1 cellular context compared by ENCODE assay signal in the genomic region with DNA sequence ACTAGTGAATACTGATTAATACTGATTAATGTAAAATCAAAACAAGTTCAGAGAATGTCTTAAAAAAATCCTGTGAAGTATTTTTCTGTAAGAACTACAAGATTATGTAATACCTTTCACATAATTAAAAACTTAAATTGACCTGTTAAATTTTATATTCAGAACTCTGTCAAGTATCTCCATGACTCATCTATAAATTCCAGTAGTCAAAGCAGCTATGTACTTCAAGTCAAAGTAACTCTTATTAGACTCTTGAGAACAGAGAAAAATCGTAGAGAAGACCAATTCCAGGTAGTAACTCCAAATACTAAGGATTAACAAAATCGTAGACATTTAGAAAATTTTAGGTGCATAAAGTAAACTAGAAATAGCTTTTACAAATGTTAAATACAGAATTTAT.
TF ChIP-seq lines count a peak whose summit lies in the region.

No MANE protein-coding gene starts in this region.

TF ChIP-seq in HepG2, 621 proteins besides CTCF, POLR2A, EP300 and RAD21:
- TF ChIP-seq E2F1 (CRISPR knock-in tag; IDR thresholded peaks at IDR 0.05) = no peak
- no peak for TF ChIP-seq TMF1 (CRISPR knock-in tag; IDR thresholded peaks at IDR 0.05; ENCODE audit: low read depth)
- no peak for TF ChIP-seq ZNF720 (CRISPR knock-in tag; IDR thresholded peaks at IDR 0.05)
- TF ChIP-seq, protein P1, sequence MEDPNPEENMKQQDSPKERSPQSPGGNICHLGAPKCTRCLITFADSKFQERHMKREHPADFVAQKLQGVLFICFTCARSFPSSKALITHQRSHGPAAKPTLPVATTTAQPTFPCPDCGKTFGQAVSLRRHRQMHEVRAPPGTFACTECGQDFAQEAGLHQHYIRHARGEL (CRISPR knock-in tag; IDR thresholded peaks at IDR 0.05) = no peak
- TF ChIP-seq DR1 (CRISPR knock-in tag; IDR thresholded peaks at IDR 0.05) = no peak
- TF ChIP-seq YEATS2 (CRISPR knock-in tag; IDR thresholded peaks at IDR 0.05; ENCODE audit: borderline replicate concordance) = no peak
- no peak for TF ChIP-seq KLF13 (CRISPR knock-in tag; IDR thresholded peaks at IDR 0.05)
- TF ChIP-seq ZNF841 (CRISPR knock-in tag; IDR thresholded peaks at IDR 0.05; ENCODE audit: borderline replicate concordance) = no peak
- no peak for TF ChIP-seq KLF11 (CRISPR knock-in tag; IDR thresholded peaks at IDR 0.05)
- TF ChIP-seq ZNF674 (CRISPR knock-in tag; IDR thresholded peaks at IDR 0.05; ENCODE audit: low read depth) = no peak
- TF ChIP-seq, protein P2, sequence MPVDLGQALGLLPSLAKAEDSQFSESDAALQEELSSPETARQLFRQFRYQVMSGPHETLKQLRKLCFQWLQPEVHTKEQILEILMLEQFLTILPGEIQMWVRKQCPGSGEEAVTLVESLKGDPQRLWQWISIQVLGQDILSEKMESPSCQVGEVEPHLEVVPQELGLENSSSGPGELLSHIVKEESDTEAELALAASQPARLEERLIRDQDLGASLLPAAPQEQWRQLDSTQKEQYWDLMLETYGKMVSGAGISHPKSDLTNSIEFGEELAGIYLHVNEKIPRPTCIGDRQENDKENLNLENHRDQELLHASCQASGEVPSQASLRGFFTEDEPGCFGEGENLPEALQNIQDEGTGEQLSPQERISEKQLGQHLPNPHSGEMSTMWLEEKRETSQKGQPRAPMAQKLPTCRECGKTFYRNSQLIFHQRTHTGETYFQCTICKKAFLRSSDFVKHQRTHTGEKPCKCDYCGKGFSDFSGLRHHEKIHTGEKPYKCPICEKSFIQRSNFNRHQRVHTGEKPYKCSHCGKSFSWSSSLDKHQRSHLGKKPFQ (CRISPR knock-in tag; IDR thresholded peaks at IDR 0.05; ENCODE audit: insufficient replicate concordance) = no peak
- TF ChIP-seq SAFB2 (CRISPR knock-in tag; IDR thresholded peaks at IDR 0.05; ENCODE audit: borderline replicate concordance, low read depth) = no peak
- TF ChIP-seq AGO1 (IDR thresholded peaks at IDR 0.05; ENCODE audit: low read depth, low read length, poor library complexity, severe bottlenecking) = no peak
- TF ChIP-seq, protein P3, sequence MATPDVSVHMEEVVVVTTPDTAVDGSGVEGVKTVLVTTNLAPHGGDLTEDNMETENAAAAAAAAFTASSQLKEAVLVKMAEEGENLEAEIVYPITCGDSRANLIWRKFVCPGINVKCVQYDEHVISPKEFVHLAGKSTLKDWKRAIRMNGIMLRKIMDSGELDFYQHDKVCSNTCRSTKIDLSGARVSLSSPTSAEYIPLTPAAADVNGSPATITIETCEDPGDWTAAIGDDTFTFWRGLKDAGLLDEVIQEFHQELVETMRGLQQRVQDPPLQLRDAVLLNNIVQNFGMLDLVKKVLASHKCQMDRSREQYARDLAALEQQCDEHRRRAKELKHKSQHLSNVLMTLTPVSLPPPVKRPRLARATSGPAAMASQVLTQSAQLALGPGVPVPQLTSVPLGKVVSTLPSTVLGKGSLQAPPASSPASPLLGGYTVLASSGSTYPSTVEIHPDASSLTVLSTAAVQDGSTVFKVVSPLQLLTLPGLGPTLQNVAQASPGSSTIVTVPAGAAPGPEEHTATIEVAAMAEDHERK (CRISPR knock-in tag; IDR thresholded peaks at IDR 0.05; ENCODE audit: low read depth) = no peak
- no peak for TF ChIP-seq CAMTA2 (CRISPR knock-in tag; IDR thresholded peaks at IDR 0.05; ENCODE audit: borderline replicate concordance)
- no peak for TF ChIP-seq HDAC2 (CRISPR knock-in tag; IDR thresholded peaks at IDR 0.05)
- TF ChIP-seq, protein P4, sequence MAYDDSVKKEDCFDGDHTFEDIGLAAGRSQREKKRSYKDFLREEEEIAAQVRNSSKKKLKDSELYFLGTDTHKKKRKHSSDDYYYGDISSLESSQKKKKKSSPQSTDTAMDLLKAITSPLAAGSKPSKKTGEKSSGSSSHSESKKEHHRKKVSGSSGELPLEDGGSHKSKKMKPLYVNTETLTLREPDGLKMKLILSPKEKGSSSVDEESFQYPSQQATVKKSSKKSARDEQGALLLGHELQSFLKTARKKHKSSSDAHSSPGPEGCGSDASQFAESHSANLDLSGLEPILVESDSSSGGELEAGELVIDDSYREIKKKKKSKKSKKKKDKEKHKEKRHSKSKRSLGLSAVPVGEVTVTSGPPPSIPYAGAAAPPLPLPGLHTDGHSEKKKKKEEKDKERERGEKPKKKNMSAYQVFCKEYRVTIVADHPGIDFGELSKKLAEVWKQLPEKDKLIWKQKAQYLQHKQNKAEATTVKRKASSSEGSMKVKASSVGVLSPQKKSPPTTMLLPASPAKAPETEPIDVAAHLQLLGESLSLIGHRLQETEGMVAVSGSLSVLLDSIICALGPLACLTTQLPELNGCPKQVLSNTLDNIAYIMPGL (CRISPR knock-in tag; IDR thresholded peaks at IDR 0.05; ENCODE audit: borderline replicate concordance in 1 of 2, low read depth in 1 of 2) = no peak
- no peak for TF ChIP-seq HMG20A (CRISPR knock-in tag; IDR thresholded peaks at IDR 0.05; ENCODE audit: borderline replicate concordance)
- TF ChIP-seq ZNF616 (CRISPR knock-in tag; IDR thresholded peaks at IDR 0.05; ENCODE audit: low read depth) = no peak
- TF ChIP-seq ZNF468 (CRISPR knock-in tag; IDR thresholded peaks at IDR 0.05) = no peak
